17 cellular contexts compared by ENCODE assay signal in genomic region chr20:16554766-16555543, GRCh38.
"Had no signal": no experiment of that assay in that cellular context is flagged by ENCODE, and none has a peak within 500 bp of the region (broad histone marks: within the 10 kb centered on the region; RNA-seq: fewer than 3 reads in every experiment).

No MANE protein-coding gene starts in this region.

- H3K4me3 ChIP-seq: body of pancreas, lower lobe of right lung, right atrium auricular region, transverse colon had no signal

- H3K27me3 ChIP-seq: body of pancreas, right atrium auricular region, transverse colon had no signal

- H3K36me3 ChIP-seq: lower lobe of right lung, right atrium auricular region, transverse colon had no signal

- DNase-seq: activated CD4-positive, alpha-beta T cell treated with anti-CD3 and anti-CD28 coated beads, Interleukin-2, amount 50 U/mL, for 48 hours; activated CD4-positive, CD25-positive, alpha-beta regulatory T cell treated with anti-CD3 and anti-CD28 coated beads, Interleukin-2, amount 50 U/mL, for 72 hours; activated CD8-positive, alpha-beta memory T cell treated with anti-CD3 and anti-CD28 coated beads, Interleukin-2, amount 10 ng/mL, durations not matched to agents 7 days and 5 days; activated effector memory CD4-positive, alpha-beta T cell treated with Interleukin-2 at 50 U/mL for 16 hours; activated T-cell treated with anti-CD3 and anti-CD28 coated beads, Interleukin-2, amount 50 U/mL, for 24 hours; amniotic stem cell; body of pancreas; cortex of kidney; effector memory CD4-positive, alpha-beta T cell; hypothalamus; lower lobe of right lung; naive B cell; substantia nigra; transverse colon had no signal

- ATAC-seq: activated CD8-positive, alpha-beta memory T cell treated with anti-CD3 and anti-CD28 coated beads, Interleukin-2, amount 10 ng/mL, durations not matched to agents 7 days and 5 days; body of pancreas; lower lobe of right lung; stimulated activated memory B cell treated with anti-CD40 and anti-IgM and Interleukin-4, amounts not matched to agents 10 μg/mL and 1 μg/mL and 100 μg/mL, for 72 hours had no signal

- H3K27ac ChIP-seq: body of pancreas, epithelial cell of prostate, lower lobe of right lung, right atrium auricular region, transverse colon had no signal

- H3K4me1 ChIP-seq: body of pancreas, transverse colon had no signal
